8 cellular contexts compared by ENCODE assay signal in the genomic region with DNA sequence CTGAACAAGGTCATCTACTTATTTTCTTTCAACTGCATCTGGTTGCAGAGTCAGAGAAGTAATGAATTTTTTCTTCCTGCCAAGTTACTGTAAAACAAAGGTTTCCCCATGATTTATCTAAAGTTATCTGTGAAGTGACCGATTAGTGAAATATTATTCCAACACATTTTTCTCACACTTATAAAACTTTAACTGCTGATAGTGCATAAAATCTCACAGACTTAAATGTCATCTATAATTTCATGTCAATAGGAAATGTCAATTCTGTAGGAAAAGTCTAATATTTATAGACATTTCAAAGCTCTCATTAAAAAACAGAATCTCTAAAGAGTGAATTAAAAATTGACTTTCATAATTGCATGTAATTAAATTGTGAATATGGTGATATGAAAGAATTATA.
"Had no signal": no experiment of that assay in that cellular context is flagged by ENCODE, and none has a peak within 500 bp of the region (broad histone marks: within the 10 kb centered on the region; RNA-seq: fewer than 3 reads in every experiment).

No MANE protein-coding gene starts in this region.

- H3K36me3 ChIP-seq: HAP-1 had no signal

- ATAC-seq: HCT116 had no signal

- DNase-seq: GM23248, GOT3, H7, HFFc6, KG1 had no signal

- H3K4me3 ChIP-seq: GM23248, HAP-1 had no signal

- H2AFZ ChIP-seq: GM23248 had no signal

- H3K27ac ChIP-seq: GM23248, HL-60 had no signal

- H3K4me1 ChIP-seq: HAP-1 had no signal

- H3K9ac ChIP-seq: GM23248 had no signal

- H3K9me3 ChIP-seq: HAP-1 had no signal
